In the genomic region with DNA sequence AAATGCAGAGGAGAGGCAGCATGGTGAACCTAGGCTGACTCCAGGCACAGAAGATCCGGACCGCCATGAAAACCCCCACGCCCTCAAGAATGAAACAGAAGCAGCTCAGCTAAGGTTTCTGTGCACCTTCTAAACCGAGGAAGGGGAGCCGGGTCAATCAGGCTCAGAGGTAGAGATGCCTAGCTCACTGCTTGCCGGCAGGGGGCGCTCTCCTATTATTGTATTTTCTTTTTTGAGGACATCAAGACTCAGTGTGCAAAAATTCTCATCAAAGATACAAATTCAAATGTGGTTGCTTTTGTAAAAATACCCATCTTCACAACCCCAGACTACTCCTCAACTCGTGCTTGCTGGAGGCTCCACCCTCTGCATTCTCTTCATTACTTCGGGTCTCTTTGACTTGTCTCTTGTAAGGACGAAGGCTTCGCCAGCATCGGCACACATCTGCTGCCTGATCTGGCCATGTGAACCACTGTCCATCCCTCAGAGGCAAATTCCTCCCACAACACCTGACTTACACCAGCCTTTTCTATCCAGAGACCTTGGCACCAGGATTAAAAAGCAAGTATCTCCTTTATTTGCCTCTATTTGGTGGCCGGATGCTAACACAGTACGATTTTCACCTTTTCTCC, we compare ENCODE assay signal across 8 cellular contexts. TPM values are rescaled to one million over a fixed set of nuclear protein-coding genes. Genes with fewer than 3 reads are reported as not detected.
DNase-seq lines count a peak whose midpoint lies in the region; ATAC-seq and TF ChIP-seq lines count a peak whose summit lies in the region.

No MANE protein-coding gene starts in this region.

- peak; percentile 71 for TF ChIP-seq CTCF in AG04449 (IDR thresholded peaks at IDR 0.05; ENCODE audit: insufficient read depth, low read length, missing control alignments)
- TF ChIP-seq CTCF in colonic mucosa (IDR thresholded peaks at IDR 0.05), result peak; percentile 92
- TF ChIP-seq CTCF in lower lobe of right lung (IDR thresholded peaks at IDR 0.05), result peak; percentile 94

- no peak overlapping the region for H3K27ac ChIP-seq in colonic mucosa
- no peak overlapping the region for H3K27ac ChIP-seq in lower lobe of right lung

- DNase-seq in AG04449 (ENCODE audit: low read depth, low spot score), result no peak
- peak; percentile 43 for DNase-seq in GM19238 (ENCODE audit: insufficient read length, low spot score)
- DNase-seq in NCI-H2227 treated with DMSO at 0.1 percent for 48 hours (lab: John Stamatoyannopoulos, UW), result peak; percentile 14
- DNase-seq in activated CD4-positive, alpha-beta T cell treated with anti-CD3 and anti-CD28 coated beads for 4 hours, result peak; percentile 55 to 74
- DNase-seq in colonic mucosa, result peak; percentile 81
- peak; percentile 76 for DNase-seq in lower lobe of right lung
- peak; percentile 43 to 76 (median 55) for DNase-seq in stimulated activated CD4-positive, alpha-beta T cell treated with anti-CD3 and anti-CD28 coated beads, TNF-alpha, amount 100 ng/mL, for 48 hours (ENCODE audit: low read depth in 3 of 3)

- POLR2A ChIA-PET in AG04449 (lab: Yijun Ruan, JAX), result no interaction called here

- intact Hi-C loops in colonic mucosa (cut with DNase I), result loop anchor here (2.0 to 10.0 kb wide), 4 partner anchors 100 to 177 kb away; partner anchors contain the start of genes RNASE13 and TPPP2
- intact Hi-C loops in lower lobe of right lung (cut with DNase I), result loop anchor here (10.0 kb wide), 1 partner anchor 103 kb away; no protein-coding TSS in a partner anchor

- H3K9ac ChIP-seq in colonic mucosa (ENCODE audit: low read depth in 2 of 2, low read length in 2 of 2), result no peak overlapping the region

- H3K4me1 ChIP-seq in colonic mucosa (no peaks in the 10 kb centered on the region), lower lobe of right lung (peaks cover 4% of the 10 kb centered on the region)

- no peaks in the 10 kb centered on the region for H3K36me3 ChIP-seq in colonic mucosa
- no peaks in the 10 kb centered on the region for H3K36me3 ChIP-seq in lower lobe of right lung

- H3K4me3 ChIP-seq in AG04449 (ENCODE audit: low read depth, low read length) (no peak overlapping the region), colonic mucosa (no peak overlapping the region), lower lobe of right lung (no peak overlapping the region)

- CTCF ChIA-PET in AG04449 (lab: Yijun Ruan, JAX), result interaction anchor here (0.7 to 3.7 kb wide), 20 partner anchors 9 to 251 kb away, joined by 3 to 72 read pairs (median 6); no protein-coding TSS in a partner anchor

- ATAC-seq in lower lobe of right lung, result peak; percentile 64 to 82
- no peak for ATAC-seq in HG02642 (IDR thresholded peaks at IDR 0.05; ENCODE audit: poor library complexity, unreplicated experiment)

- H3K9me3 ChIP-seq in colonic mucosa (no peaks in the 10 kb centered on the region), lower lobe of right lung (no peaks in the 10 kb centered on the region)

- no peaks in the 10 kb centered on the region for H3K27me3 ChIP-seq in colonic mucosa
- peaks cover 5% of the 10 kb centered on the region for H3K27me3 ChIP-seq in lower lobe of right lung (ENCODE audit: low read depth)

RNA-seq across cellular contexts. Expression of gene RNASE3, which starts 33.4 kb away (rescaled TPM):
- not detected for total RNA-seq in colonic mucosa
- not detected for total RNA-seq in lower lobe of right lung

RNA-seq across cellular contexts. Expression of gene RNASE1, which starts 55.1 kb away (rescaled TPM):
- total RNA-seq in colonic mucosa (100 to 1,000 TPM; 189 to 244 TPM), lower lobe of right lung (694 TPM)
